22 cellular contexts compared by ENCODE assay signal in genomic region chr12:104513681-104514080, GRCh38. TPM values are rescaled to one million over a fixed set of nuclear protein-coding genes. Genes with fewer than 3 reads are reported as not detected.
DNase-seq lines count a peak whose midpoint lies in the region; ATAC-seq and TF ChIP-seq lines count a peak whose summit lies in the region.
"Had no signal": no experiment of that assay in that cellular context is flagged by ENCODE, and none has a peak within 500 bp of the region (broad histone marks: within the 10 kb centered on the region; RNA-seq: fewer than 3 reads in every experiment).

No MANE protein-coding gene starts in this region.

- TF ChIP-seq CTCF in astrocyte of the spinal cord (IDR thresholded peaks at IDR 0.05; ENCODE audit: low read depth, low read length) (no peak), type B pancreatic cell (conservative IDR thresholded peaks at IDR 0.05) (no peak), A673 (conservative IDR thresholded peaks at IDR 0.05; ENCODE audit: low read depth, low read length) (no peak), lower leg skin (IDR thresholded peaks at IDR 0.05) (no peak)

- peak overlapping the region; percentile 44 for H3K27ac Mint-ChIP-seq in activated T-cell treated with anti-CD3 and anti-CD28 coated beads, Interleukin-2, amount 50 U/mL, for 24 hours
- H3K27ac Mint-ChIP-seq in memory B cell (peak overlapping the region; percentile 50), type B pancreatic cell (peak overlapping the region; percentile 38)
- H3K27ac Mint-ChIP-seq: CD8-positive, alpha-beta T cell; T-helper 2 cell treated with Interferon-gamma antibody and Interleukin-4, amounts not matched to agents 5 μg/mL and 100 μg/mL, for 36 hours had no signal

- intact Hi-C loops in A673 (cut with micrococcal nuclease; ENCODE audit: unreplicated experiment) = no loop called here
- intact Hi-C loops in lower leg skin (cut with DNase I; ENCODE audit: low total_unique reads) = no loop called here

- H3K27me3 Mint-ChIP-seq in activated T-cell treated with anti-CD3 and anti-CD28 coated beads, Interleukin-2, amount 50 U/mL, for 24 hours = no peaks in the 10 kb centered on the region
- H3K27me3 Mint-ChIP-seq in memory B cell (no peaks in the 10 kb centered on the region), type B pancreatic cell (no peaks in the 10 kb centered on the region)

- no peak overlapping the region for H3K4me3 Mint-ChIP-seq in activated T-cell treated with anti-CD3 and anti-CD28 coated beads, Interleukin-2, amount 50 U/mL, for 24 hours
- H3K4me3 Mint-ChIP-seq in memory B cell (no peak overlapping the region), type B pancreatic cell (peak overlapping the region; percentile 8)
- H3K4me3 Mint-ChIP-seq: CD8-positive, alpha-beta T cell; neural crest cell; T-helper 2 cell treated with Interferon-gamma antibody and Interleukin-4, amounts not matched to agents 5 μg/mL and 100 μg/mL, for 36 hours had no signal

- no peaks in the 10 kb centered on the region for H3K4me1 ChIP-seq in A673 (ENCODE audit: insufficient read depth, low read length, poor library complexity, severe bottlenecking)
- H3K4me1 ChIP-seq: right lobe of liver had no signal

- no peak for TF ChIP-seq POLR2A in lower leg skin (IDR thresholded peaks at IDR 0.05)

- no peak for ATAC-seq in memory B cell (ENCODE audit: low read depth)
- ATAC-seq: CD8-positive, alpha-beta T cell; left lung; right lobe of liver had no signal

- POLR2A ChIA-PET in A673 (lab: Charles Lee; ENCODE audit: low non-redundant PET) = no interaction called here
- POLR2A ChIA-PET in HEK293T (lab: Yijun Ruan, JAX) = interaction anchor here (0.5 kb wide), 1 partner anchor 17 kb away, joined by 3 read pairs; no protein-coding TSS in a partner anchor

- no peak overlapping the region for H3K4me3 ChIP-seq in astrocyte of the spinal cord (ENCODE audit: low read depth, low read length)
- no peak overlapping the region for H3K4me3 ChIP-seq in A673 (ENCODE audit: low read depth, low read length, poor library complexity, severe bottlenecking)
- no peak overlapping the region for H3K4me3 ChIP-seq in lower leg skin (ENCODE audit: low read depth, poor library complexity, severe bottlenecking)
- H3K4me3 ChIP-seq: left lung, right lobe of liver had no signal

- H3K4me1 Mint-ChIP-seq in activated T-cell treated with anti-CD3 and anti-CD28 coated beads, Interleukin-2, amount 50 U/mL, for 24 hours (ENCODE audit: low read depth) = peaks cover 82% of the 10 kb centered on the region
- peaks cover 51% of the 10 kb centered on the region for H3K4me1 Mint-ChIP-seq in memory B cell
- peaks cover 42% of the 10 kb centered on the region for H3K4me1 Mint-ChIP-seq in type B pancreatic cell (ENCODE audit: unreplicated experiment)

- CTCF ChIA-PET in A673 (lab: Charles Lee) (no interaction called here), HEK293T (lab: Yijun Ruan, JAX) (no interaction called here)

- H3K36me3 Mint-ChIP-seq in activated T-cell treated with anti-CD3 and anti-CD28 coated beads, Interleukin-2, amount 50 U/mL, for 24 hours (ENCODE audit: low read depth) = peaks cover 8% of the 10 kb centered on the region
- H3K36me3 Mint-ChIP-seq in memory B cell (peaks cover 10% of the 10 kb centered on the region), type B pancreatic cell (peaks cover 8% of the 10 kb centered on the region)
- H3K36me3 Mint-ChIP-seq: CD8-positive, alpha-beta T cell had no signal

- DNase-seq in activated T-cell treated with anti-CD3 and anti-CD28 coated beads, Interleukin-2, amount 50 U/mL, for 24 hours = no peak
- no peak for DNase-seq in activated T-cell treated with anti-CD3 and anti-CD28 coated beads for 4 hours
- DNase-seq in astrocyte of the spinal cord (ENCODE audit: low read depth, low spot score) = peak; percentile 90
- no peak for DNase-seq in memory B cell (ENCODE audit: low spot score in 2 of 2)
- DNase-seq in type B pancreatic cell (ENCODE audit: extremely low spot score, unreplicated experiment) = no peak
- DNase-seq in A673 (ENCODE audit: low spot score) = no peak
- DNase-seq in lower leg skin (ENCODE audit: low spot score in 2 of 2) = no peak
- no peak for DNase-seq in HEK293T (ENCODE audit: extremely low spot score)
- DNase-seq: activated CD4-positive, alpha-beta T cell treated with anti-CD3 and anti-CD28 coated beads for 48 hours; activated naive CD4-positive, alpha-beta T cell treated with anti-CD3 and anti-CD28 coated beads, Interleukin-2, amount 50 U/mL, for 16 hours; CD8-positive, alpha-beta T cell; cortex of kidney; left lung; MV-4-11; NCI-H524; right lobe of liver; stimulated activated CD4-positive, alpha-beta T cell treated with anti-CD3 and anti-CD28 coated beads, Interleukin-12 subunit alpha, Interleukin-12 subunit beta, amount 100 ng/mL, for 4 hours; stimulated activated CD4-positive, alpha-beta T cell treated with anti-CD3 and anti-CD28 coated beads, Interleukin-4, amount 100 ng/mL, for 1 hour had no signal

- BruUV-seq in A673 (replicated peaks; lab: Mats Ljungman, UMichigan) = no TSS peak

- H3K36me3 ChIP-seq in A673 (ENCODE audit: insufficient read depth, low read length, poor library complexity, severe bottlenecking) = no peaks in the 10 kb centered on the region
- H3K36me3 ChIP-seq: left lung, right lobe of liver had no signal

- H3K27me3 ChIP-seq in A673 (replicated peaks; ENCODE audit: insufficient read depth, low read depth, low read length, poor library complexity) = no peaks in the 10 kb centered on the region
- H3K27me3 ChIP-seq: left lung, right lobe of liver had no signal

- no peak overlapping the region for H3K27ac ChIP-seq in A673 (ENCODE audit: low read depth, low read length, poor library complexity, severe bottlenecking)
- H3K27ac ChIP-seq: 22Rv1, left lung, right lobe of liver, VCaP had no signal

- no peaks in the 10 kb centered on the region for H3K9me3 ChIP-seq in A673 (ENCODE audit: low read depth, low read length, poor library complexity, severe bottlenecking)
- H3K9me3 ChIP-seq: left lung, right lobe of liver had no signal

- in situ Hi-C loops in astrocyte of the spinal cord (cut with HindIII; ENCODE audit: low sequenced_read_pairs) = no loop called here

- 87 to 88% methylated on average over 6 of the region's 6 CpGs for WGBS in lower leg skin, 2 donors

- H3K9me3 Mint-ChIP-seq in activated T-cell treated with anti-CD3 and anti-CD28 coated beads, Interleukin-2, amount 50 U/mL, for 24 hours = peaks cover 3% of the 10 kb centered on the region
- H3K9me3 Mint-ChIP-seq in memory B cell = no peaks in the 10 kb centered on the region
- H3K9me3 Mint-ChIP-seq in type B pancreatic cell = peaks cover 11% of the 10 kb centered on the region
- H3K9me3 Mint-ChIP-seq: CD8-positive, alpha-beta T cell; T-helper 2 cell treated with Interferon-gamma antibody and Interleukin-4, amounts not matched to agents 5 μg/mL and 100 μg/mL, for 36 hours had no signal

TF ChIP-seq in HEK293T, 16 proteins besides CTCF, POLR2A, EP300 and RAD21:
- TF ChIP-seq L3MBTL2 (conservative IDR thresholded peaks at IDR 0.05) = no peak
- no peak for TF ChIP-seq FOXA1 (IDR thresholded peaks at IDR 0.05)
- TF ChIP-seq SUZ12 (IDR thresholded peaks at IDR 0.05) = no peak
- no peak for TF ChIP-seq FOXK2 (IDR thresholded peaks at IDR 0.05)
- no peak for TF ChIP-seq FOXM1 (IDR thresholded peaks at IDR 0.05; ENCODE audit: borderline replicate concordance)
- no peak for TF ChIP-seq PKNOX1 (IDR thresholded peaks at IDR 0.05)
- no peak for TF ChIP-seq CTBP1 (IDR thresholded peaks at IDR 0.05; ENCODE audit: borderline replicate concordance)
- TF ChIP-seq LEF1 (IDR thresholded peaks at IDR 0.05; ENCODE audit: borderline replicate concordance) = no peak

RNA-seq across cellular contexts. Expression of gene CHST11, which starts 56.9 kb away (rescaled TPM):
- total RNA-seq in type B pancreatic cell (ENCODE audit: low replicate concordance) = 15.5 and 27.2 TPM in 2 replicates
- 1.1 and 1.5 TPM in 2 replicates for total RNA-seq in A673 (2021)
- total RNA-seq in lower leg skin = 1 to 10 TPM; 2.1 to 7.3 (median 4.9) TPM
